In genomic region chr3:9087831-9088413, GRCh38 we compare ENCODE assay signal across 15 cellular contexts.
DNase-seq lines count a peak whose midpoint lies in the region; ATAC-seq, FAIRE-seq and TF ChIP-seq lines count a peak whose summit lies in the region.
"Had no signal": no experiment of that assay in that cellular context is flagged by ENCODE, and none has a peak within 500 bp of the region (broad histone marks: within the 10 kb centered on the region; RNA-seq: fewer than 3 reads in every experiment).

No MANE protein-coding gene starts in this region.

- peak overlapping the region in 2 of 10 donors; percentile 20 to 38 for H3K27ac ChIP-seq in heart right ventricle
- H3K27ac ChIP-seq: colonic mucosa, neural progenitor cell had no signal

- H3K36me3 ChIP-seq in heart right ventricle: no peaks in the 10 kb centered on the region
- no peaks in the 10 kb centered on the region for H3K36me3 ChIP-seq in HAP-1 (replicated peaks)
- H3K36me3 ChIP-seq: BE2C, colonic mucosa, neural progenitor cell had no signal

- H3K4me1 ChIP-seq in heart right ventricle (peaks cover 0 to 20% (median 8%) of the 10 kb centered on the region in 9 donors), HAP-1 (no peaks in the 10 kb centered on the region)
- H3K4me1 ChIP-seq: BE2C, colonic mucosa had no signal

- 71 to 81% methylated on average over 8 of the region's 8 CpGs for WGBS in heart right ventricle, 2 donors

- intact Hi-C loops in heart right ventricle (cut with DNase I): no loop called here

- in situ Hi-C loops in HAP-1 (cut with MboI; ENCODE audit: low sequenced_read_pairs): no loop called here

- DNase-seq in GM12892 (ENCODE audit: insufficient read length): no peak
- peak; percentile 58 for DNase-seq in UCSD-AML1 (lab: John Stamatoyannopoulos, UW; ENCODE audit: unreplicated experiment)
- no peak for DNase-seq in heart right ventricle
- DNase-seq in pons (ENCODE audit: low spot score): peak; percentile 91
- DNase-seq in activated naive CD4-positive, alpha-beta T cell treated with Interleukin-2 at 50 U/mL for 16 hours: no peak
- no peak for DNase-seq in activated CD8-positive, alpha-beta memory T cell treated with anti-CD3 and anti-CD28 coated beads for 24 hours
- no peak for DNase-seq in HAP-1 (ENCODE audit: low spot score in 2 of 2)
- DNase-seq: activated CD4-positive, alpha-beta memory T cell treated with anti-CD3 and anti-CD28 coated beads, Interleukin-2, amount 10 ng/mL, durations not matched to agents 7 days and 5 days; activated naive CD4-positive, alpha-beta T cell treated with anti-CD3 and anti-CD28 coated beads, Interleukin-2, amount 50 U/mL, for 16 hours; BE2C; colonic mucosa; NCI-H2171 had no signal

- no peak for TF ChIP-seq POLR2A in GM12892 (IDR thresholded peaks at IDR 0.05; ENCODE audit: low read depth, low read length)

- H3K9me3 ChIP-seq in heart right ventricle (no peaks in the 10 kb centered on the region), HAP-1 (no peaks in the 10 kb centered on the region)
- H3K9me3 ChIP-seq: BE2C, colonic mucosa had no signal

- H3K27me3 ChIP-seq in heart right ventricle: no peaks in the 10 kb centered on the region
- H3K27me3 ChIP-seq in HAP-1 (ENCODE audit: low read depth): no peaks in the 10 kb centered on the region
- H3K27me3 ChIP-seq: BE2C, colonic mucosa, neural progenitor cell had no signal

- ATAC-seq in heart right ventricle (peak; percentile 60 to 79 (median 70)), HG02981 (IDR thresholded peaks at IDR 0.05; ENCODE audit: unreplicated experiment) (no peak)

- peak; percentile 21 for FAIRE-seq in GM12892 (lab: Jason Lieb, UNC)
- FAIRE-seq: islet of Langerhans had no signal

- no peak overlapping the region for H3K4me3 ChIP-seq in heart right ventricle
- no peak overlapping the region for H3K4me3 ChIP-seq in HAP-1
- H3K4me3 ChIP-seq: colonic mucosa, neural progenitor cell had no signal

- no peak for TF ChIP-seq CTCF in heart right ventricle (IDR thresholded peaks at IDR 0.05)

Comparison
In these comparisons a context has a peak if more than half of its experiments do, and no peak if none do; other contexts are left out.
1. DNase-seq: peak in UCSD-AML1 (single experiment) and pons (single experiment); none in GM12892 (single experiment), heart right ventricle (0 of 2), activated naive CD4-positive, alpha-beta T cell treated with Interleukin-2 at 50 U/mL for 16 hours (single experiment), activated CD8-positive, alpha-beta memory T cell treated with anti-CD3 and anti-CD28 coated beads for 24 hours (single experiment) and HAP-1 (0 of 2).